17 cellular contexts compared by ENCODE assay signal in genomic region chr2:47541848-47542450, GRCh38. TPM values are rescaled to one million over a fixed set of nuclear protein-coding genes. Genes with fewer than 3 reads are reported as not detected.
DNase-seq lines count a peak whose midpoint lies in the region; ATAC-seq and TF ChIP-seq lines count a peak whose summit lies in the region.
"Had no signal": no experiment of that assay in that cellular context is flagged by ENCODE, and none has a peak within 500 bp of the region (broad histone marks: within the 10 kb centered on the region; RNA-seq: fewer than 3 reads in every experiment).

No MANE protein-coding gene starts in this region.

- in situ Hi-C loops in Panc1 (cut with HindIII; ENCODE audit: low pct_unique_long_range_greater_than_20kb, low sequenced_read_pairs) = no loop called here

- TF ChIP-seq CTCF in AG04450 (IDR thresholded peaks at IDR 0.05; ENCODE audit: low read depth, low read length) (no peak), GM23338 (conservative IDR thresholded peaks at IDR 0.05; ENCODE audit: low read depth in 2 of 2) (no peak), Panc1 (IDR thresholded peaks at IDR 0.05) (no peak), mucosa of descending colon (IDR thresholded peaks at IDR 0.05) (no peak)

- H3F3A ChIP-seq in GM23338 (replicated peaks; ENCODE audit: low read depth) = no peaks in the 10 kb centered on the region

- no peak overlapping the region for H3K27ac Mint-ChIP-seq in GM23338
- H3K27ac Mint-ChIP-seq: CD14-positive monocyte had no signal

- no peak overlapping the region for H3K4me3 ChIP-seq in AG04450 (ENCODE audit: low read depth, low read length)
- no peak overlapping the region for H3K4me3 ChIP-seq in GM23338
- H3K4me3 ChIP-seq in Panc1 (ENCODE audit: low read depth in 2 of 2, low read length in 2 of 2) = no peak overlapping the region
- no peak overlapping the region for H3K4me3 ChIP-seq in mucosa of descending colon
- H3K4me3 ChIP-seq: A549, Peyer's patch had no signal

- 0 out of 2 replicates have a peak, but pooled peaks cover 3% of the 10 kb centered on the region for H3K9me2 ChIP-seq in GM23338 (ENCODE audit: insufficient read depth)

- intact Hi-C loops in Panc1 (cut with micrococcal nuclease; ENCODE audit: unreplicated experiment) (no loop called here), mucosa of descending colon (cut with DNase I, micrococcal nuclease) (no loop called here), sciatic nerve (cut with DNase I) (no loop called here)

- DNase-seq in AG04450 (ENCODE audit: low read depth, low spot score) (peak; percentile 32), GM23338 (ENCODE audit: low spot score) (no peak), Panc1 (ENCODE audit: low read depth, low spot score) (no peak), mucosa of descending colon (no peak), sciatic nerve (ENCODE audit: low spot score) (no peak)
- DNase-seq: Caco-2, H7, NCI-H1105 treated with DMSO at 0.1 percent for 48 hours, NCI-H187 treated with DMSO at 0.1 percent for 48 hours, NCI-H510A treated with DMSO at 0.1 percent for 48 hours, Peyer's patch had no signal

- no peaks in the 10 kb centered on the region for H3K27me3 Mint-ChIP-seq in GM23338 (ENCODE audit: insufficient read depth, low read depth, poor library complexity)

- CTCF ChIA-PET in AG04450 (lab: Charles Lee) = no interaction called here
- CTCF ChIA-PET in Panc1 (lab: Charles Lee) = no interaction called here

- no peaks in the 10 kb centered on the region for H3K9me3 Mint-ChIP-seq in GM23338

- ATAC-seq in GM23338 (peak; percentile 68), Panc1 (peak; percentile 23; the same call in 1 of the 2 replicates), mucosa of descending colon (peak; percentile 29), sciatic nerve (no peak), GM18858 (IDR thresholded peaks at IDR 0.05; ENCODE audit: unreplicated experiment) (no peak), GM21786 (IDR thresholded peaks at IDR 0.05; ENCODE audit: unreplicated experiment) (no peak)
- ATAC-seq: A549, Right ventricle myocardium inferior had no signal

- H3K4me3 Mint-ChIP-seq in GM23338 = no peak overlapping the region
- H3K4me3 Mint-ChIP-seq: CD14-positive monocyte had no signal

- H3K4me1 Mint-ChIP-seq in GM23338 = no peaks in the 10 kb centered on the region; the same call in 2 of the 3 replicates
- H3K4me1 Mint-ChIP-seq: CD14-positive monocyte had no signal

- BruUV-seq in Panc1 (replicated peaks; lab: Mats Ljungman, UMichigan) = no TSS peak

- H3K9me3 ChIP-seq in AG04450 (ENCODE audit: control insufficient read depth, insufficient read depth, low read length) (no peaks in the 10 kb centered on the region), Panc1 (ENCODE audit: control insufficient read depth, insufficient read depth, low read depth, low read length) (no peaks in the 10 kb centered on the region), mucosa of descending colon (no peaks in the 10 kb centered on the region)
- H3K9me3 ChIP-seq: Caco-2, Peyer's patch had no signal

- H2AFZ ChIP-seq in GM23338 = no peak overlapping the region

- H4K20me1 ChIP-seq in GM23338 (replicated peaks; ENCODE audit: insufficient read depth) = no peaks in the 10 kb centered on the region; the same call in 1 of the 2 replicates

- no peaks in the 10 kb centered on the region for H3K79me2 ChIP-seq in GM23338 (replicated peaks; ENCODE audit: insufficient read depth)

- no peaks in the 10 kb centered on the region for H3K4me1 ChIP-seq in GM23338 (ENCODE audit: insufficient read depth)
- H3K4me1 ChIP-seq in Panc1 (ENCODE audit: control insufficient read depth, insufficient read depth, low read length) = no peaks in the 10 kb centered on the region
- H3K4me1 ChIP-seq in mucosa of descending colon (ENCODE audit: low read depth) = no peaks in the 10 kb centered on the region
- H3K4me1 ChIP-seq: A549, Caco-2, Peyer's patch had no signal

- no peaks in the 10 kb centered on the region for H3K36me3 ChIP-seq in GM23338 (ENCODE audit: insufficient read depth)
- H3K36me3 ChIP-seq in Panc1 (ENCODE audit: control insufficient read depth, insufficient read depth, low read length) = no peaks in the 10 kb centered on the region
- H3K36me3 ChIP-seq in mucosa of descending colon (ENCODE audit: low read depth) = no peaks in the 10 kb centered on the region
- H3K36me3 ChIP-seq: Peyer's patch had no signal

- H3K4me2 ChIP-seq in GM23338 = no peak overlapping the region
- H3K4me2 ChIP-seq: A549 had no signal

- H3K27me3 ChIP-seq in AG04450 (ENCODE audit: control insufficient read depth, insufficient read depth, low read length) = peaks cover 13% of the 10 kb centered on the region
- H3K27me3 ChIP-seq in GM23338 (ENCODE audit: insufficient read depth) = no peaks in the 10 kb centered on the region
- H3K27me3 ChIP-seq in Panc1 (ENCODE audit: control insufficient read depth, insufficient read depth, low read length) = peaks cover 6% of the 10 kb centered on the region; the same call in 1 of the 2 replicates
- H3K27me3 ChIP-seq: Peyer's patch had no signal

- POLR2A ChIA-PET in AG04450 (lab: Yijun Ruan, JAX) = interaction anchor here (1.1 kb wide), 1 partner anchor 24 kb away, joined by 3 read pairs; no protein-coding TSS in a partner anchor
- POLR2A ChIA-PET in Panc1 (lab: Charles Lee) = no interaction called here

- H3K27ac ChIP-seq in AG04450 (ENCODE audit: low read depth, low read length) (peak overlapping the region; percentile 47), GM23338 (ENCODE audit: low read depth) (no peak overlapping the region), Panc1 (ENCODE audit: low read length) (no peak overlapping the region)
- H3K27ac ChIP-seq: A549, HL-60, Peyer's patch had no signal

- H3K36me3 Mint-ChIP-seq in GM23338 (ENCODE audit: low read depth) = peaks cover 5% of the 10 kb centered on the region
- H3K36me3 Mint-ChIP-seq: CD14-positive monocyte had no signal

TF ChIP-seq in GM23338, 12 proteins besides CTCF, POLR2A, EP300 and RAD21 (continues in another document):
- TF ChIP-seq ZNF331 (CRISPR knock-in tag; IDR thresholded peaks at IDR 0.05; ENCODE audit: low read depth) (no peak), ZNF462 (CRISPR knock-in tag; IDR thresholded peaks at IDR 0.05) (no peak)

RNA-seq across cellular contexts. Expression of gene KCNK12, which starts 28.8 kb away (rescaled TPM):
- polyA plus RNA-seq in AG04450 (2011; rRNA removed) = 0.01 TPM in 1 of 2 replicates, not detected in the other
- polyA minus RNA-seq in AG04450 (2011; rRNA and poly(A)+ RNA removed) = 0.05 TPM in 1 of 2 replicates, not detected in the other
- total RNA-seq in GM23338 (2014; rRNA removed; shearing (Covaris generic)) = 17.3 and 17.5 TPM in 2 replicates
- polyA plus RNA-seq in GM23338 (2016; fragmentation: Nextera tagmentation; extraction: Ambion mirVana) = 6.6 and 7.1 TPM in 2 replicates
- total RNA-seq in Panc1 (2021; ENCODE audit: unreplicated experiment) = 0.13 TPM
- polyA plus RNA-seq in Panc1 (2012; ENCODE audit: insufficient read length) = 0.16 TPM
- total RNA-seq in mucosa of descending colon = under 1 TPM in 2 of 3 donors, not detected in 1; 0.12 to 0.13 TPM
- 75.4 TPM for total RNA-seq in sciatic nerve
- total RNA-seq: Caco-2, Peyer's patch had no signal
- polyA plus RNA-seq: CD14-positive monocyte had no signal

Comparison
In these comparisons a context has a peak if more than half of its experiments do, and no peak if none do; other contexts are left out.
1. ATAC-seq: peak in GM23338 (single experiment), Panc1 (single experiment) and mucosa of descending colon (single experiment); none in sciatic nerve (single experiment), GM18858 (single experiment) and GM21786 (single experiment).
2. RNA of gene KCNK12, which starts 28.8 kb away (total RNA-seq): 75.4 TPM in sciatic nerve (single experiment) and 17.3 to 17.5 TPM in GM23338; 0.13 TPM in Panc1 (single experiment) and 0.12 to 0.13 TPM in mucosa of descending colon; every median in the first group is over 10 times any median in the second.